22 cellular contexts compared by ENCODE assay signal in genomic region chr20:58239216-58239615, GRCh38. TPM values are rescaled to one million over a fixed set of nuclear protein-coding genes. Genes with fewer than 3 reads are reported as not detected.
"Had no signal": no experiment of that assay in that cellular context is flagged by ENCODE, and none has a peak within 500 bp of the region (broad histone marks: within the 10 kb centered on the region; RNA-seq: fewer than 3 reads in every experiment).

No MANE protein-coding gene starts in this region.

- H3K9me3 Mint-ChIP-seq: activated naive CD4-positive, alpha-beta T cell treated with anti-CD3 and anti-CD28 coated beads, Interleukin-2, amount 50 U/mL, for 24 hours; brain; immature natural killer cell; neural crest cell had no signal

- H3K4me3 ChIP-seq: adrenal gland, gastrocnemius medialis, heart left ventricle, lower lobe of right lung had no signal

- H3K9me3 ChIP-seq: adrenal gland, gastrocnemius medialis, heart left ventricle, lower lobe of right lung had no signal

- H3K27ac ChIP-seq: epithelial cell of prostate, gastrocnemius medialis, heart left ventricle, lower lobe of right lung had no signal

- DNase-seq: activated CD4-positive, alpha-beta T cell treated with anti-CD3 and anti-CD28 coated beads, Interleukin-2, amount 50 U/mL, for 48 hours; activated CD4-positive, CD25-positive, alpha-beta regulatory T cell treated with anti-CD3 and anti-CD28 coated beads, Interleukin-2, amount 50 U/mL, for 72 hours; activated effector memory CD4-positive, alpha-beta T cell treated with anti-CD3 and anti-CD28 coated beads, Interleukin-2, amount 50 U/mL, for 16 hours; activated T-cell treated with anti-CD3 and anti-CD28 coated beads, Interleukin-2, amount 50 U/mL, for 48 hours; effector memory CD4-positive, alpha-beta T cell; gastrocnemius medialis; heart left ventricle; immature natural killer cell; left cardiac atrium; lower lobe of right lung; midbrain; T1000 had no signal

- H3K27ac Mint-ChIP-seq: activated naive CD4-positive, alpha-beta T cell treated with anti-CD3 and anti-CD28 coated beads, Interleukin-2, amount 50 U/mL, for 24 hours; immature natural killer cell had no signal

- ATAC-seq: gastrocnemius medialis, heart left ventricle, left cardiac atrium, lower lobe of right lung, sciatic nerve had no signal

- H3K27me3 Mint-ChIP-seq: activated naive CD4-positive, alpha-beta T cell treated with anti-CD3 and anti-CD28 coated beads, Interleukin-2, amount 50 U/mL, for 24 hours had no signal

- H3K27me3 ChIP-seq: adrenal gland, gastrocnemius medialis, heart left ventricle had no signal

- H3K36me3 Mint-ChIP-seq: activated naive CD4-positive, alpha-beta T cell treated with anti-CD3 and anti-CD28 coated beads, Interleukin-2, amount 50 U/mL, for 24 hours; brain had no signal

- H3K4me3 Mint-ChIP-seq: activated naive CD4-positive, alpha-beta T cell treated with anti-CD3 and anti-CD28 coated beads, Interleukin-2, amount 50 U/mL, for 24 hours; brain; immature natural killer cell; neural crest cell had no signal

- H3K4me1 ChIP-seq: gastrocnemius medialis had no signal

RNA-seq across cellular contexts. Expression of gene ANKRD60, which starts 10.8 kb away (rescaled TPM):
- total RNA-seq: adrenal gland, fibroblast of lung, gastrocnemius medialis, heart left ventricle, left cardiac atrium, lower lobe of right lung, neural crest cell, osteoblast, sciatic nerve, urinary bladder had no signal
- polyA plus RNA-seq: adrenal gland, fibroblast of lung, heart left ventricle, immature natural killer cell, thymus, urinary bladder had no signal
